14 cellular contexts compared by ENCODE assay signal in genomic region chr11:130872961-130873360, GRCh38. TPM values are rescaled to one million over a fixed set of nuclear protein-coding genes. Genes with fewer than 3 reads are reported as not detected.
DNase-seq lines count a peak whose midpoint lies in the region; ATAC-seq and TF ChIP-seq lines count a peak whose summit lies in the region.
"Had no signal": no experiment of that assay in that cellular context is flagged by ENCODE, and none has a peak within 500 bp of the region (broad histone marks: within the 10 kb centered on the region; RNA-seq: fewer than 3 reads in every experiment).

No MANE protein-coding gene starts in this region.

- peak overlapping the region; percentile 19 for H3K27ac Mint-ChIP-seq in MCF 10A (ENCODE audit: low read depth, unreplicated experiment)
- H3K27ac Mint-ChIP-seq: stimulated activated memory B cell treated with anti-CD40 and anti-IgM and Interleukin-4, amounts not matched to agents 10 μg/mL and 1 μg/mL and 100 μg/mL, for 72 hours had no signal

- POLR2A ChIA-PET in MCF 10A (lab: Yijun Ruan, JAX): no interaction called here

- H3K4me1 Mint-ChIP-seq in MCF 10A (ENCODE audit: insufficient read depth, unreplicated experiment): peaks cover 9% of the 10 kb centered on the region
- H3K4me1 Mint-ChIP-seq: stimulated activated memory B cell treated with anti-CD40 and anti-IgM and Interleukin-4, amounts not matched to agents 10 μg/mL and 1 μg/mL and 100 μg/mL, for 72 hours had no signal

- CTCF ChIA-PET in MCF 10A (lab: Yijun Ruan, JAX): interaction anchor here (5.5 to 40.3 kb wide), 2 partner anchors 11 to 437 kb away, joined by 47 to 1064 read pairs; partner anchors contain the start of genes ADAMTS15 and ADAMTS8

- TF ChIP-seq CTCF in MCF 10A (IDR thresholded peaks at IDR 0.05; ENCODE audit: unreplicated experiment): no peak
- TF ChIP-seq CTCF in breast epithelium (IDR thresholded peaks at IDR 0.05): no peak
- no peak for TF ChIP-seq CTCF in epithelial cell of esophagus (IDR thresholded peaks at IDR 0.05; ENCODE audit: insufficient read depth, low read depth, low read length, missing control alignments)

- H3K4me3 ChIP-seq in breast epithelium: no peak overlapping the region
- H3K4me3 ChIP-seq in epithelial cell of esophagus (ENCODE audit: low read length): no peak overlapping the region
- H3K4me3 ChIP-seq in muscle layer of duodenum (ENCODE audit: low read depth in 1 of 2, low read length in 2 of 2): no peak overlapping the region

- H3K27ac ChIP-seq in breast epithelium (peak overlapping the region in 1 of 2 donors; percentile 65), muscle layer of duodenum (ENCODE audit: low read length) (peak overlapping the region; percentile 10)

- H3K4me1 ChIP-seq in breast epithelium: no peaks in the 10 kb centered on the region
- peaks cover 0 to 6% of the 10 kb centered on the region in 2 donors for H3K4me1 ChIP-seq in muscle layer of duodenum (ENCODE audit: control insufficient read depth in 1 of 2, insufficient read depth in 2 of 2, low read length in 2 of 2)

- BruUV-seq in MCF 10A (replicated peaks; lab: Mats Ljungman, UMichigan): no TSS peak

- no peaks in the 10 kb centered on the region for H3K9me3 Mint-ChIP-seq in MCF 10A (ENCODE audit: unreplicated experiment)
- H3K9me3 Mint-ChIP-seq: stimulated activated memory B cell treated with anti-CD40 and anti-IgM and Interleukin-4, amounts not matched to agents 10 μg/mL and 1 μg/mL and 100 μg/mL, for 72 hours had no signal

- intact Hi-C loops in MCF 10A (cut with micrococcal nuclease): no loop called here
- intact Hi-C loops in breast epithelium (cut with DNase I; ENCODE audit: low total_unique reads): no loop called here

- no peak for TF ChIP-seq POLR2A in breast epithelium (IDR thresholded peaks at IDR 0.05)

- DNase-seq in MCF 10A (ENCODE audit: unreplicated experiment) (peak; percentile 74), breast epithelium (ENCODE audit: low spot score in 2 of 2) (no peak), epithelial cell of esophagus (ENCODE audit: low read depth) (peak; percentile 87), SW 1271 (lab: John Stamatoyannopoulos, UW) (no peak)
- DNase-seq: ACHN; activated CD4-positive, alpha-beta T cell treated with anti-CD3 and anti-CD28 coated beads, Interleukin-2, amount 50 U/mL, for 48 hours; amygdala; MV-4-11; stimulated activated CD4-positive, alpha-beta T cell treated with anti-CD3 and anti-CD28 coated beads, Interleukin-12 subunit alpha, Interleukin-12 subunit beta, amount 100 ng/mL, for 4 hours had no signal

- H3K27me3 ChIP-seq in breast epithelium (no peaks in the 10 kb centered on the region), muscle layer of duodenum (ENCODE audit: low read depth, low read length) (no peaks in the 10 kb centered on the region)

- ATAC-seq in GM18867 (IDR thresholded peaks at IDR 0.05; ENCODE audit: unreplicated experiment) (no peak), GM21390 (IDR thresholded peaks at IDR 0.05; ENCODE audit: unreplicated experiment) (no peak), HG02885 (IDR thresholded peaks at IDR 0.05; ENCODE audit: poor library complexity, unreplicated experiment) (no peak)
- ATAC-seq: stimulated activated memory B cell treated with anti-CD40 and anti-IgM and Interleukin-4, amounts not matched to agents 10 μg/mL and 1 μg/mL and 100 μg/mL, for 72 hours had no signal

- H3K9me3 ChIP-seq in breast epithelium: no peaks in the 10 kb centered on the region
- no peaks in the 10 kb centered on the region for H3K9me3 ChIP-seq in muscle layer of duodenum (ENCODE audit: control insufficient read depth in 1 of 2, low read length in 2 of 2)

- H3K36me3 Mint-ChIP-seq in MCF 10A (ENCODE audit: insufficient read depth, unreplicated experiment): peaks cover 68% of the 10 kb centered on the region

- no peaks in the 10 kb centered on the region for H3K36me3 ChIP-seq in breast epithelium
- peaks cover 35 to 40% of the 10 kb centered on the region in 2 donors for H3K36me3 ChIP-seq in muscle layer of duodenum (ENCODE audit: control insufficient read depth in 1 of 2, insufficient read depth in 2 of 2, low read length in 2 of 2)

- no peaks in the 10 kb centered on the region for H3K27me3 Mint-ChIP-seq in MCF 10A (ENCODE audit: insufficient read depth, unreplicated experiment)
- H3K27me3 Mint-ChIP-seq: stimulated activated memory B cell treated with anti-CD40 and anti-IgM and Interleukin-4, amounts not matched to agents 10 μg/mL and 1 μg/mL and 100 μg/mL, for 72 hours had no signal

- no peak overlapping the region for H3K4me3 Mint-ChIP-seq in MCF 10A (ENCODE audit: unreplicated experiment)
- H3K4me3 Mint-ChIP-seq: stimulated activated memory B cell treated with anti-CD40 and anti-IgM and Interleukin-4, amounts not matched to agents 10 μg/mL and 1 μg/mL and 100 μg/mL, for 72 hours had no signal

RNA-seq across cellular contexts. Expression of gene SNX19, which starts 43.3 kb away (rescaled TPM):
- total RNA-seq in MCF 10A (2022) (53.5 and 60.5 TPM in 2 replicates), breast epithelium (100 to 1,000 TPM in 2 of 3 donors, 10 to 100 TPM in 1; 91.0 to 119 (median 100) TPM)

Comparison
In these comparisons a context has a peak if more than half of its experiments do, and no peak if none do; other contexts are left out.
1. DNase-seq: peak in MCF 10A (single experiment) and epithelial cell of esophagus (single experiment); none in breast epithelium (0 of 2) and SW 1271 (0 of 2).